In genomic region chr18:11902522-11903292, GRCh38 we compare ENCODE assay signal across 20 cellular contexts. TPM values are rescaled to one million over a fixed set of nuclear protein-coding genes. Genes with fewer than 3 reads are reported as not detected.
DNase-seq lines count a peak whose midpoint lies in the region; ATAC-seq, FAIRE-seq and TF ChIP-seq lines count a peak whose summit lies in the region.
"Had no signal": no experiment of that assay in that cellular context is flagged by ENCODE, and none has a peak within 500 bp of the region (broad histone marks: within the 10 kb centered on the region; RNA-seq: fewer than 3 reads in every experiment).

No MANE protein-coding gene starts in this region.

- peak in 3 of 4 donors; percentile 27 to 50 (median 35) for ATAC-seq in heart left ventricle
- ATAC-seq in WTC11 = peak; percentile 38
- ATAC-seq in foreskin keratinocyte = peak; percentile 46
- no peak for ATAC-seq in GM21529 (IDR thresholded peaks at IDR 0.05; ENCODE audit: unreplicated experiment)
- no peak for ATAC-seq in HepG2
- ATAC-seq in GM18498 (IDR thresholded peaks at IDR 0.05; ENCODE audit: unreplicated experiment) = no peak
- ATAC-seq: sciatic nerve had no signal

- FAIRE-seq in HepG2 (lab: Jason Lieb, UNC) = no peak

- TF ChIP-seq EP300 in HepG2 (IDR thresholded peaks at IDR 0.05; ENCODE audit: low read depth in 2 of 2, low read length in 2 of 2) (no peak), HepG2 (CRISPR knock-in tag; IDR thresholded peaks at IDR 0.05; ENCODE audit: borderline replicate concordance) (no peak)

- no peak overlapping the region for H3K27ac ChIP-seq in heart left ventricle
- no peak overlapping the region for H3K27ac ChIP-seq in left ventricle myocardium inferior (replicated peaks)
- H3K27ac ChIP-seq in foreskin keratinocyte = no peak overlapping the region
- H3K27ac ChIP-seq in HepG2 (ENCODE audit: extremely low read length, insufficient read depth, low read length) = no peak overlapping the region
- H3K27ac ChIP-seq: SJSA1, stomach, uterus had no signal

- H3K27me3 ChIP-seq in heart left ventricle (no peaks in the 10 kb centered on the region), left ventricle myocardium inferior (ENCODE audit: low read depth) (no peaks in the 10 kb centered on the region), foreskin keratinocyte (no peaks in the 10 kb centered on the region), HepG2 (ENCODE audit: control insufficient read depth in 1 of 2, insufficient read depth in 2 of 2, low read length in 2 of 2) (no peaks in the 10 kb centered on the region)
- H3K27me3 ChIP-seq: dorsolateral prefrontal cortex, SJSA1, stomach, uterus had no signal

- DNase-seq in heart left ventricle (no peak), left ventricle myocardium inferior (no peak), WTC11 (ENCODE audit: low spot score) (no peak), foreskin keratinocyte (no peak), type B pancreatic cell (ENCODE audit: extremely low spot score, unreplicated experiment) (no peak), HepG2 (ENCODE audit: low spot score) (no peak)
- DNase-seq: activated CD4-positive, alpha-beta T cell treated with anti-CD3 and anti-CD28 coated beads for 1 hour; activated CD8-positive, alpha-beta memory T cell treated with anti-CD3 and anti-CD28 coated beads, Interleukin-2, amount 50 U/mL, for 4 hours; activated naive CD4-positive, alpha-beta T cell treated with anti-CD3 and anti-CD28 coated beads for 36 hours; CD4-positive, alpha-beta memory T cell; EL; NCI-H1694; NCI-H446; stomach; uterus had no signal

- H3K36me3 ChIP-seq in heart left ventricle (peaks cover 0 to 66% (median 48%) of the 10 kb centered on the region in 9 donors), left ventricle myocardium inferior (peaks cover 60% of the 10 kb centered on the region), HepG2 (replicated peaks in 1 of 2; ENCODE audit: control insufficient read depth in 1 of 2, insufficient read depth in 2 of 2, low read length in 2 of 2) (no peaks in the 10 kb centered on the region)
- H3K36me3 ChIP-seq: uterus had no signal

- BruUV-seq in HepG2 (replicated peaks; lab: Mats Ljungman, UMichigan) = no TSS peak

- H4K20me1 ChIP-seq in HepG2 (ENCODE audit: insufficient read depth, low read length) = no peaks in the 10 kb centered on the region

- H3K36me3 Mint-ChIP-seq in WTC11 (peaks cover 12% of the 10 kb centered on the region; the same call in 1 of the 2 replicates), type B pancreatic cell (peaks cover 7% of the 10 kb centered on the region)

- H3K4me3 ChIP-seq in heart left ventricle (no peak overlapping the region), left ventricle myocardium inferior (no peak overlapping the region), HepG2 (replicated peaks in 1 of 3; ENCODE audit: insufficient read depth in 1 of 3, low read depth in 2 of 3, low read length in 3 of 3) (no peak overlapping the region)
- H3K4me3 ChIP-seq: dorsolateral prefrontal cortex, SJSA1, stomach, uterus had no signal

- H3K27me3 Mint-ChIP-seq in WTC11 (ENCODE audit: low read depth) (no peaks in the 10 kb centered on the region), type B pancreatic cell (no peaks in the 10 kb centered on the region)
- H3K27me3 Mint-ChIP-seq: CD4-positive, alpha-beta memory T cell had no signal

- intact Hi-C loops in heart left ventricle (cut with DNase I) (loop anchor here in 2 of 10 donors (5.0 to 10.0 kb wide), 2 partner anchors 48 to 50 kb away; partner anchors contain the start of gene CHMP1B (in 2 of the 2)), left ventricle myocardium inferior (cut with micrococcal nuclease) (no loop called here), HepG2 (cut with micrococcal nuclease; ENCODE audit: unreplicated experiment) (loop anchor here (10.0 kb wide), 1 partner anchor 48 kb away; the partner anchor contains the start of gene CHMP1B)

- H3K4me2 ChIP-seq in HepG2 (ENCODE audit: low read depth, low read length) = no peak overlapping the region

- TF ChIP-seq RAD21 in HepG2 (CRISPR knock-in tag; IDR thresholded peaks at IDR 0.05) = no peak

- in situ Hi-C loops in HepG2 (cut with HindIII; ENCODE audit: extremely low pct_ligation_motif_present, low pct_unique_long_range_greater_than_20kb) = no loop called here

- H3K9ac ChIP-seq in HepG2 (ENCODE audit: insufficient read depth, low read depth, low read length) = no peak overlapping the region

- H3K79me2 ChIP-seq in HepG2 (ENCODE audit: insufficient read depth, low read length) = no peaks in the 10 kb centered on the region

- CTCF ChIA-PET in WTC11 (lab: Charles Lee) (interaction anchor here (0.7 kb wide), 1 partner anchor 136 kb away, joined by 3 read pairs; no protein-coding TSS in a partner anchor), HepG2 (lab: Yijun Ruan, JAX; ENCODE audit: low intra/inter-chr PET ratio, low total read pairs) (no interaction called here)

- no peaks in the 10 kb centered on the region for H3K9me3 ChIP-seq in heart left ventricle
- H3K9me3 ChIP-seq in left ventricle myocardium inferior (replicated peaks) = no peaks in the 10 kb centered on the region
- no peaks in the 10 kb centered on the region for H3K9me3 ChIP-seq in HepG2 (ENCODE audit: low read length)
- H3K9me3 ChIP-seq: SJSA1, stomach, uterus had no signal

- H3K9me3 Mint-ChIP-seq in WTC11 (no peaks in the 10 kb centered on the region), type B pancreatic cell (no peaks in the 10 kb centered on the region)
- H3K9me3 Mint-ChIP-seq: activated naive CD4-positive, alpha-beta T cell treated with anti-CD3 and anti-CD28 coated beads for 36 hours; CD4-positive, alpha-beta memory T cell had no signal

- 64 to 66% (median 64%) methylated on average over 7 of the region's 7 CpGs for WGBS in heart left ventricle, 4 donors
- 71% methylated on average over 3 of the region's 7 CpGs for WGBS in HepG2 (ENCODE audit: low lambda C conversion rate)

- peaks cover 0 to 23% (median 8%) of the 10 kb centered on the region in 12 donors for H3K4me1 ChIP-seq in heart left ventricle
- peaks cover 28% of the 10 kb centered on the region for H3K4me1 ChIP-seq in left ventricle myocardium inferior
- no peaks in the 10 kb centered on the region for H3K4me1 ChIP-seq in foreskin keratinocyte
- H3K4me1 ChIP-seq in HepG2 (ENCODE audit: insufficient read depth, low read length) = peaks cover 22% of the 10 kb centered on the region
- H3K4me1 ChIP-seq: SJSA1 had no signal

- H3K27ac Mint-ChIP-seq in WTC11 (peak overlapping the region; percentile 51; the same call in 1 of the 2 replicates), type B pancreatic cell (peak overlapping the region; percentile 51)
- H3K27ac Mint-ChIP-seq: activated naive CD4-positive, alpha-beta T cell treated with anti-CD3 and anti-CD28 coated beads for 36 hours had no signal

- no peak overlapping the region for H2AFZ ChIP-seq in HepG2 (ENCODE audit: low read length)

- TF ChIP-seq POLR2A in heart left ventricle (IDR thresholded peaks at IDR 0.05) (no peak), HepG2 (IDR thresholded peaks at IDR 0.05; ENCODE audit: insufficient read depth in 1 of 2, low read depth in 2 of 2, low read length in 2 of 2) (no peak)

- no peak overlapping the region for H3K4me3 Mint-ChIP-seq in WTC11
- no peak overlapping the region for H3K4me3 Mint-ChIP-seq in type B pancreatic cell
- H3K4me3 Mint-ChIP-seq: activated naive CD4-positive, alpha-beta T cell treated with anti-CD3 and anti-CD28 coated beads for 36 hours; CD4-positive, alpha-beta memory T cell had no signal

- TF ChIP-seq CTCF in heart left ventricle (IDR thresholded peaks at IDR 0.05) = no peak
- TF ChIP-seq CTCF in left ventricle myocardium inferior (IDR thresholded peaks at IDR 0.05; ENCODE audit: borderline replicate concordance) = no peak
- TF ChIP-seq CTCF in WTC11 (IDR thresholded peaks at IDR 0.05) = no peak
- TF ChIP-seq CTCF in foreskin keratinocyte (conservative IDR thresholded peaks at IDR 0.05) = no peak
- TF ChIP-seq CTCF in type B pancreatic cell (conservative IDR thresholded peaks at IDR 0.05) = no peak
- TF ChIP-seq CTCF in HepG2 (CRISPR knock-in tag; IDR thresholded peaks at IDR 0.05) = no peak

- H3K4me1 Mint-ChIP-seq in WTC11 = peaks cover 45% of the 10 kb centered on the region
- peaks cover 14% of the 10 kb centered on the region for H3K4me1 Mint-ChIP-seq in type B pancreatic cell (ENCODE audit: unreplicated experiment)

- POLR2A ChIA-PET in WTC11 (lab: Charles Lee) = interaction anchor here (0.6 kb wide), 1 partner anchor 7 kb away, joined by 5 read pairs; no protein-coding TSS in a partner anchor
- POLR2A ChIA-PET in HepG2 (lab: Yijun Ruan, JAX) = no interaction called here

RNA-seq across cellular contexts. Expression of gene MPPE1, which starts 5.4 kb away (rescaled TPM):
- total RNA-seq in heart left ventricle (10 to 100 TPM; 17.8 to 45.5 (median 29.7) TPM), left ventricle myocardium inferior (35.2 TPM), WTC11 (2021) (26.4 to 30.6 TPM (median 29.1 TPM) in 3 replicates), foreskin keratinocyte (14.4 and 19.1 TPM in 2 replicates), type B pancreatic cell (ENCODE audit: low replicate concordance) (35.3 and 35.8 TPM in 2 replicates), HepG2 (2016; rRNA removed; fragmentation: Illumina TruSeq; extraction: Trizol) (5.4 and 11.9 TPM in 2 replicates)
- polyA plus RNA-seq in heart left ventricle (10 to 100 TPM; 23.4 to 26.2 TPM), foreskin keratinocyte (14.1 and 16.4 TPM in 2 replicates), HepG2 (2011; rRNA removed) (9.6 and 10.6 TPM in 2 replicates)
- 9.1 and 12.1 TPM in 2 replicates for total RNA-seq in HepG2 (2016; cell fraction: cytosol; rRNA removed; fragmentation: Illumina TruSeq; extraction: Trizol; ENCODE audit: low read depth)
- 3.6 and 11.9 TPM in 2 replicates for total RNA-seq in HepG2 (2016; cell fraction: insoluble cytoplasmic fraction; rRNA removed; fragmentation: Illumina TruSeq; extraction: Trizol)
- total RNA-seq in HepG2 (2016; cell fraction: membrane; rRNA removed; fragmentation: Illumina TruSeq; extraction: Trizol) = 7.1 and 10.4 TPM in 2 replicates
- total RNA-seq in HepG2 (2016; cell fraction: nucleus; rRNA removed; fragmentation: Illumina TruSeq; extraction: Trizol) = 19.6 and 20.7 TPM in 2 replicates
- polyA plus RNA-seq in HepG2 (2011; cell fraction: cytosol; rRNA removed) = 5.0 and 6.2 TPM in 2 replicates
- polyA plus RNA-seq in HepG2 (2011; cell fraction: nucleus; rRNA removed) = 18.2 and 19.2 TPM in 2 replicates
- polyA plus RNA-seq in HepG2 (2012) = 6.4 and 7.1 TPM in 2 replicates
- polyA plus RNA-seq in HepG2 (2016; cell fraction: cytosol; fragmentation: Illumina TruSeq; extraction: Trizol; ENCODE audit: low read depth) = 14.6 and 22.2 TPM in 2 replicates
- polyA plus RNA-seq in HepG2 (2016; cell fraction: insoluble cytoplasmic fraction; fragmentation: Illumina TruSeq; extraction: Trizol; ENCODE audit: low read depth) = 4.6 and 6.6 TPM in 2 replicates
- 8.0 and 12.4 TPM in 2 replicates for polyA plus RNA-seq in HepG2 (2016; cell fraction: membrane; fragmentation: Illumina TruSeq; extraction: Trizol; ENCODE audit: low read depth)
- polyA plus RNA-seq in HepG2 (2016; cell fraction: nucleus; fragmentation: Illumina TruSeq; extraction: Trizol; ENCODE audit: insufficient read depth, low read depth) = 31.1 and 36.4 TPM in 2 replicates
- 8.2 and 19.5 TPM in 2 replicates for polyA minus RNA-seq in HepG2 (2011; rRNA and poly(A)+ RNA removed; ENCODE audit: low replicate concordance)
- polyA minus RNA-seq in HepG2 (2011; cell fraction: cytosol; rRNA and poly(A)+ RNA removed) = 3.4 and 4.1 TPM in 2 replicates
- 21.0 and 21.2 TPM in 2 replicates for polyA minus RNA-seq in HepG2 (2011; cell fraction: nucleus; rRNA and poly(A)+ RNA removed)

RNA-seq across cellular contexts. Expression of gene CHMP1B, which starts 51.5 kb away (rescaled TPM):
- total RNA-seq in heart left ventricle (10 to 100 TPM; 29.6 to 41.2 (median 37.3) TPM), left ventricle myocardium inferior (30.4 TPM), WTC11 (2021) (34.1 to 37.2 TPM (median 35.5 TPM) in 3 replicates), foreskin keratinocyte (29.1 and 31.8 TPM in 2 replicates), type B pancreatic cell (ENCODE audit: low replicate concordance) (41.4 and 71.3 TPM in 2 replicates), HepG2 (2016; rRNA removed; fragmentation: Illumina TruSeq; extraction: Trizol) (18.8 and 24.0 TPM in 2 replicates)
- polyA plus RNA-seq in heart left ventricle (10 to 100 TPM; 19.8 to 37.4 TPM), foreskin keratinocyte (19.2 and 21.9 TPM in 2 replicates), HepG2 (2011; rRNA removed) (19.1 and 20.2 TPM in 2 replicates)
- total RNA-seq in HepG2 (2016; cell fraction: cytosol; rRNA removed; fragmentation: Illumina TruSeq; extraction: Trizol; ENCODE audit: low read depth) = 4.1 TPM in 2 replicates
- total RNA-seq in HepG2 (2016; cell fraction: insoluble cytoplasmic fraction; rRNA removed; fragmentation: Illumina TruSeq; extraction: Trizol) = 18.9 and 22.7 TPM in 2 replicates
- 8.7 and 9.1 TPM in 2 replicates for total RNA-seq in HepG2 (2016; cell fraction: membrane; rRNA removed; fragmentation: Illumina TruSeq; extraction: Trizol)
- total RNA-seq in HepG2 (2016; cell fraction: nucleus; rRNA removed; fragmentation: Illumina TruSeq; extraction: Trizol) = 15.1 and 15.2 TPM in 2 replicates
- 19.1 and 22.1 TPM in 2 replicates for polyA plus RNA-seq in HepG2 (2011; cell fraction: cytosol; rRNA removed)
- polyA plus RNA-seq in HepG2 (2011; cell fraction: nucleus; rRNA removed) = 6.4 and 8.0 TPM in 2 replicates
- 23.0 and 26.4 TPM in 2 replicates for polyA plus RNA-seq in HepG2 (2012)
- 2.7 and 2.9 TPM in 2 replicates for polyA plus RNA-seq in HepG2 (2016; cell fraction: cytosol; fragmentation: Illumina TruSeq; extraction: Trizol; ENCODE audit: low read depth)
- 29.6 and 30.5 TPM in 2 replicates for polyA plus RNA-seq in HepG2 (2016; cell fraction: insoluble cytoplasmic fraction; fragmentation: Illumina TruSeq; extraction: Trizol; ENCODE audit: low read depth)
- polyA plus RNA-seq in HepG2 (2016; cell fraction: membrane; fragmentation: Illumina TruSeq; extraction: Trizol; ENCODE audit: low read depth) = 5.7 and 6.2 TPM in 2 replicates
- 21.5 and 22.8 TPM in 2 replicates for polyA plus RNA-seq in HepG2 (2016; cell fraction: nucleus; fragmentation: Illumina TruSeq; extraction: Trizol; ENCODE audit: insufficient read depth, low read depth)
- 15.1 and 30.4 TPM in 2 replicates for polyA minus RNA-seq in HepG2 (2011; rRNA and poly(A)+ RNA removed; ENCODE audit: low replicate concordance)
- polyA minus RNA-seq in HepG2 (2011; cell fraction: cytosol; rRNA and poly(A)+ RNA removed) = 11.8 and 14.1 TPM in 2 replicates
- polyA minus RNA-seq in HepG2 (2011; cell fraction: nucleus; rRNA and poly(A)+ RNA removed) = 12.7 and 15.6 TPM in 2 replicates

Comparison
In these comparisons a context has a peak if more than half of its experiments do, and no peak if none do; other contexts are left out.
1. ATAC-seq: peak in heart left ventricle (3 of 4), WTC11 (single experiment) and foreskin keratinocyte (single experiment); none in GM21529 (single experiment), HepG2 (single experiment) and GM18498 (single experiment).